Comparison of ENCODE assay signal across 8 cellular contexts in the genomic region with DNA sequence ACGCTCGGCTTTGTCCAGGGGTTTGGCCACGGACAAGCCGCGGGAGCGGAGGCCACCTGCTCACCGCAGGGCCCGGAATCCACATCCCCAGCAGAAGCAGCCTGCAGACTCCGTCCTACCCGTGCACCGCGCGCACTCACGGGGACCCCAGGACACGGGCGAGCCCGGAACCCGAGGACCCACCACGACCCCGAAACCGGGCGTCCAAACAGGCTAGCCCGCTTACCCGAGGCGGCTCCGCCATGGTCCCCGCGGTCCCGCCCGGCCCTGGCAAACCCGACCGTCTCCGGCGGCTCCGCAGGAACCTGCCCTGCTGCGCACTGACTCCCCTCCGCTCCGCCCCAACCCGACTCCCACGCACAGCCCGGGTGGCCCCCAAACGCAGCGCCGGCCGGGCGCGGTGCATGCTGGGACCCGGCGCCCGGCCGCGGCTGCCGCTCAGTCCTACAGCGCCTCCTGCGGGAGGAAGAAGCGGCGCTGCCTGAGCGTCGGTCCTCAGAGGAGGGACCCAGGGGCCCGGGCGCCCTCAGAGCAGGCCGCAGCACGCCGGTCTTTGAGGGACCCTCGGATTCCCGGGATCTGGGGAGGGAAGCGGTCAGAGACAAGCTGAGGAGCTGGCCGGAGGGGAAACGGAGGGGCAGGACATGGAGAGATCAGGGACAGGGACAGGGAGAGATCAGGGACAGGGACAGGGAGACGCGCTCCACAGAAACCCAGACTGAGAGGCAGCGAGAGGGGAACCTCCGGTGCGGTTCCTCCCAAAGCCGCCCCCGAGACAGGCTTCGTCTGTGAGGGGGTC. TPM values are rescaled to one million over a fixed set of nuclear protein-coding genes. Genes with fewer than 3 reads are reported as not detected.
DNase-seq lines count a peak whose midpoint lies in the region; ATAC-seq and TF ChIP-seq lines count a peak whose summit lies in the region.

A gene with protein sequence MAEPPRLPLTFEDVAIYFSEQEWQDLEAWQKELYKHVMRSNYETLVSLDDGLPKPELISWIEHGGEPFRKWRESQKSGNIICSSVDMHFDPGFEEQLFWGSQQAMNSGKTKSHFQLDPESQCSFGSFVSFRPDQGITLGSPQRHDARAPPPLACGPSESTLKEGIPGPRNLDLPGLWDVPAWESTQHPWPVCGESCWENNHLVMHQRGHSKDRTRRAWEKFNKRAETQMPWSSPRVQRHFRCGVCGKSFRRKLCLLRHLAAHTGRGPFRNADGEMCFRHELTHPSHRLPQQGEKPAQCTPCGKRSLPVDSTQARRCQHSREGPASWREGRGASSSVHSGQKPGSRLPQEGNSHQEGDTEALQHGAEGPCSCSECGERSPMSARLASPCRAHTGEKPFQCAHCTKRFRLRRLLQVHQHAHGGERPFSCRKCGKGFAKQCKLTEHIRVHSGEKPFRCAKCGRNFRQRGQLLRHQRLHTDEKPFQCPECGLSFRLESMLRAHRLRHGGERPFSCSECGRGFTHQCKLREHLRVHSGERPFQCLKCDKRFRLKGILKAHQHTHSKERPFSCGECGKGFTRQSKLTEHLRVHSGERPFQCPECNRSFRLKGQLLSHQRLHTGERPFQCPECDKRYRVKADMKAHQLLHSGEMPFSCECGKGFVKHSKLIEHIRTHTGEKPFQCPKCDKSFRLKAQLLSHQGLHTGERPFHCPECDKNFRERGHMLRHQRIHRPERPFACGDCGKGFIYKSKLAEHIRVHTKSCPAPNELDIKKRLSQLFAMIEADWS (minus strand): TSS at position 322 of the 799 bp plus-strand sequence. CDS start 78 bp downstream, at position 244.

- H3K36me3 Mint-ChIP-seq in natural killer cell treated with Interleukin-12 subunit alpha and Interleukin-12 subunit beta and Interleukin-15 and Interleukin-18, amount 100 ng/mL, for 72 hours, result no peaks in the 10 kb centered on the region

- H3K27me3 ChIP-seq in KMS-11 (ENCODE audit: insufficient read depth, low read depth), result no peaks in the 10 kb centered on the region
- no peaks in the 10 kb centered on the region for H3K27me3 ChIP-seq in Peyer's patch
- H3K27me3 ChIP-seq in fibroblast of lung (ENCODE audit: control insufficient read depth, insufficient read depth, low read length), result no peaks in the 10 kb centered on the region

- H3K79me2 ChIP-seq in KMS-11 (ENCODE audit: insufficient read depth, low read depth), result peaks cover 26% of the 10 kb centered on the region
- peaks cover 4% of the 10 kb centered on the region for H3K79me2 ChIP-seq in fibroblast of lung (ENCODE audit: control insufficient read depth, insufficient read depth, low read length)

- peak; percentile 77 to 90 for TF ChIP-seq POLR2A in Peyer's patch (IDR thresholded peaks at IDR 0.05)

- H4K20me1 ChIP-seq in KMS-11 (ENCODE audit: insufficient read depth) (no peaks in the 10 kb centered on the region), fibroblast of lung (ENCODE audit: control insufficient read depth, extremely low read depth, insufficient read depth, low read length) (no peaks in the 10 kb centered on the region)

- H3K9ac ChIP-seq in KMS-11 (peak within 1 kb of the TSS; percentile 82), fibroblast of lung (ENCODE audit: insufficient read depth, low read length) (peak within 1 kb of the TSS; percentile 77)

- peak; percentile 92 for TF ChIP-seq CTCF in KMS-11 (conservative IDR thresholded peaks at IDR 0.05; ENCODE audit: low read depth, low read length)
- peak; percentile 92 to 98 (median 96) for TF ChIP-seq CTCF in Peyer's patch (IDR thresholded peaks at IDR 0.05)
- peak; percentile 56 to 73 for TF ChIP-seq CTCF in fibroblast of lung (conservative IDR thresholded peaks at IDR 0.05 in 1 of 2, IDR thresholded peaks at IDR 0.05 in 1 of 2; ENCODE audit: low read depth in 1 of 2, low read length in 2 of 2)

- H3K9me3 ChIP-seq in Peyer's patch (no peaks in the 10 kb centered on the region), fibroblast of lung (ENCODE audit: control insufficient read depth, insufficient read depth, low read depth, low read length) (no peaks in the 10 kb centered on the region)

- H3K36me3 ChIP-seq in KMS-11 (ENCODE audit: insufficient read depth) (no peaks in the 10 kb centered on the region), Peyer's patch (no peaks in the 10 kb centered on the region), fibroblast of lung (ENCODE audit: control insufficient read depth, insufficient read depth, low read length) (no peaks in the 10 kb centered on the region)

- ATAC-seq in GM21786 (IDR thresholded peaks at IDR 0.05; ENCODE audit: unreplicated experiment), result peak; percentile 76
- ATAC-seq in natural killer cell treated with Interleukin-12 subunit alpha and Interleukin-12 subunit beta and Interleukin-15 and Interleukin-18, amount 100 ng/mL, for 72 hours, result peak; percentile 92 to 96

- no peaks in the 10 kb centered on the region for H3K9me3 Mint-ChIP-seq in natural killer cell treated with Interleukin-12 subunit alpha and Interleukin-12 subunit beta and Interleukin-15 and Interleukin-18, amount 100 ng/mL, for 72 hours

- peaks cover 20 to 28% of the 10 kb centered on the region in 2 donors for H3K4me1 Mint-ChIP-seq in natural killer cell treated with Interleukin-12 subunit alpha and Interleukin-12 subunit beta and Interleukin-15 and Interleukin-18, amount 100 ng/mL, for 72 hours (ENCODE audit: low read depth in 2 of 2)

- H3K4me1 ChIP-seq in KMS-11 (ENCODE audit: low read depth, poor library complexity, severe bottlenecking) (peaks cover 11% of the 10 kb centered on the region), Peyer's patch (peaks cover 0 to 13% (median 3%) of the 10 kb centered on the region in 4 donors), fibroblast of lung (ENCODE audit: control insufficient read depth, extremely low read depth, insufficient read depth, low read length) (no peaks in the 10 kb centered on the region)

- H3K4me3 ChIP-seq in KMS-11 (IDR thresholded peaks at IDR 0.05; ENCODE audit: insufficient read depth, low read depth, low read length) (no peak within 1 kb of the TSS), Peyer's patch (peak within 1 kb of the TSS; percentile 77 to 98 (median 93)), fibroblast of lung (replicated peaks in 1 of 4; ENCODE audit: control extremely low read depth in 1 of 4, insufficient read depth in 1 of 4, low read depth in 3 of 4, low read length in 4 of 4) (peak within 1 kb of the TSS; percentile 72 to 98 (median 85))

- H3K4me3 Mint-ChIP-seq in natural killer cell treated with Interleukin-12 subunit alpha and Interleukin-12 subunit beta and Interleukin-15 and Interleukin-18, amount 100 ng/mL, for 72 hours, result peak within 1 kb of the TSS; percentile 85

- H3K27ac ChIP-seq in KMS-11, result peak within 1 kb of the TSS; percentile 83
- H3K27ac ChIP-seq in Peyer's patch, result peak within 1 kb of the TSS; percentile 96 to 99 (median 98)
- H3K27ac ChIP-seq in fibroblast of lung (ENCODE audit: insufficient read depth, low read length), result peak within 1 kb of the TSS; percentile 60

- peak within 1 kb of the TSS; percentile 80 to 95 for H3K27ac Mint-ChIP-seq in natural killer cell treated with Interleukin-12 subunit alpha and Interleukin-12 subunit beta and Interleukin-15 and Interleukin-18, amount 100 ng/mL, for 72 hours

- H2AFZ ChIP-seq in KMS-11 (ENCODE audit: low read depth) (peak within 1 kb of the TSS; percentile 98), fibroblast of lung (ENCODE audit: low read length) (peak within 1 kb of the TSS; percentile 98)

- H3K4me2 ChIP-seq in KMS-11 (peak within 1 kb of the TSS; percentile 54), fibroblast of lung (ENCODE audit: extremely low read depth, insufficient read depth, low read length) (peak within 1 kb of the TSS; percentile 86)

- no peaks in the 10 kb centered on the region for H3K27me3 Mint-ChIP-seq in natural killer cell treated with Interleukin-12 subunit alpha and Interleukin-12 subunit beta and Interleukin-15 and Interleukin-18, amount 100 ng/mL, for 72 hours

- DNase-seq in Daoy (ENCODE audit: low read depth) (peak; percentile 98), Peyer's patch (peak; percentile 82 to 93 (median 89)), activated T-helper 1 cell treated with Interleukin-2 at 50 U/mL for 16 hours (ENCODE audit: low read depth) (peak; percentile 90), fibroblast of lung (ENCODE audit: low read depth in 2 of 2) (peak; percentile 83 to 87)
- peak; percentile 97 for DNase-seq in natural killer cell treated with Interleukin-12 subunit alpha and Interleukin-12 subunit beta and Interleukin-15 and Interleukin-18, amount 100 ng/mL, for 72 hours (ENCODE audit: low spot score)
- DNase-seq in stimulated activated naive CD4-positive, alpha-beta T cell treated with Interleukin-2 at 50 U/mL for 16 hours (lab: John Stamatoyannopoulos, UW), result peak; percentile 95

RNA-seq across cellular contexts. Expression of the gene that starts here (rescaled TPM):
- total RNA-seq in Daoy (2014; rRNA removed; shearing (Covaris generic)), result 4.8 and 6.9 TPM in 2 replicates
- total RNA-seq in Peyer's patch (10 to 100 TPM in 1 of 4 donors, 1 to 10 TPM in 3; 3.7 to 11.5 (median 7.6) TPM), fibroblast of lung (4.6 and 5.4 TPM in 2 replicates)
- 1.7 and 1.8 TPM in 2 replicates for polyA plus RNA-seq in fibroblast of lung
- polyA plus RNA-seq in fibroblast of lung (2012), result 1.7 and 2.0 TPM in 2 replicates
- 1.9 and 2.5 TPM in 2 replicates for polyA minus RNA-seq in fibroblast of lung (ENCODE audit: low replicate concordance)
- 10 to 100 TPM in 1 of 2 donors, 1 to 10 TPM in 1; 7.8 to 10.8 TPM for total RNA-seq in natural killer cell treated with Interleukin-12 subunit alpha and Interleukin-12 subunit beta and Interleukin-15 and Interleukin-18, amount 100 ng/mL, for 72 hours
